In genomic region chr15:52256930-52257733, GRCh38 we compare ENCODE assay signal across 10 cellular contexts. TPM values are rescaled to one million over a fixed set of nuclear protein-coding genes. Genes with fewer than 3 reads are reported as not detected.
DNase-seq lines count a peak whose midpoint lies in the region; ATAC-seq and TF ChIP-seq lines count a peak whose summit lies in the region.
"Had no signal": no experiment of that assay in that cellular context is flagged by ENCODE, and none has a peak within 500 bp of the region (broad histone marks: within the 10 kb centered on the region; RNA-seq: fewer than 3 reads in every experiment).

No MANE protein-coding gene starts in this region.

- no peak for ATAC-seq in HG02623 (IDR thresholded peaks at IDR 0.05; ENCODE audit: unreplicated experiment)

- H3F3A ChIP-seq in smooth muscle cell (ENCODE audit: low read depth), result no peaks in the 10 kb centered on the region

- no peaks in the 10 kb centered on the region for H4K20me1 ChIP-seq in OCI-LY3 (ENCODE audit: insufficient read depth, low read length)
- H4K20me1 ChIP-seq in smooth muscle cell (ENCODE audit: low read depth), result no peaks in the 10 kb centered on the region

- peak; percentile 71 for DNase-seq in NCI-H82 (lab: John Stamatoyannopoulos, UW)
- no peak for DNase-seq in NCI-H82 treated with DMSO at 0.1 percent for 48 hours (lab: John Stamatoyannopoulos, UW; ENCODE audit: unreplicated experiment)
- DNase-seq in epithelial cell of prostate (ENCODE audit: low read depth, low spot score), result no peak
- no peak for DNase-seq in smooth muscle cell (lab: John Stamatoyannopoulos, UW; ENCODE audit: unreplicated experiment)
- no peak for DNase-seq in NCI-H1417 treated with DMSO at 0.1 percent for 48 hours (lab: John Stamatoyannopoulos, UW)
- DNase-seq in Peyer's patch, result no peak
- DNase-seq: GOT3 had no signal

- H3K4me2 ChIP-seq in OCI-LY3 (ENCODE audit: low read length), result peak overlapping the region; percentile 64
- H3K4me2 ChIP-seq in smooth muscle cell, result peak overlapping the region; percentile 80

- H3K27ac ChIP-seq in OCI-LY3 (ENCODE audit: low read length), result peak overlapping the region; percentile 66
- H3K27ac ChIP-seq in epithelial cell of prostate, result peak overlapping the region; percentile 5
- H3K27ac ChIP-seq in smooth muscle cell (ENCODE audit: low read depth), result no peak overlapping the region
- no peak overlapping the region for H3K27ac ChIP-seq in Peyer's patch
- H3K27ac ChIP-seq: adrenal gland had no signal

- peak overlapping the region; percentile 61 for H3K9ac ChIP-seq in OCI-LY3 (ENCODE audit: low read length)
- no peak overlapping the region for H3K9ac ChIP-seq in smooth muscle cell (ENCODE audit: low read depth)

- H3K9me3 ChIP-seq in OCI-LY3 (ENCODE audit: insufficient read depth, low read length) (no peaks in the 10 kb centered on the region), smooth muscle cell (replicated peaks; ENCODE audit: low read depth) (no peaks in the 10 kb centered on the region), Peyer's patch (no peaks in the 10 kb centered on the region)
- H3K9me3 ChIP-seq: adrenal gland had no signal

- TF ChIP-seq CTCF in OCI-LY3 (IDR thresholded peaks at IDR 0.05; ENCODE audit: low read depth, low read length) (no peak), smooth muscle cell (IDR thresholded peaks at IDR 0.05; ENCODE audit: borderline replicate concordance, insufficient read depth, poor library complexity, severe bottlenecking) (no peak), Peyer's patch (IDR thresholded peaks at IDR 0.05) (no peak)

- H3K79me2 ChIP-seq in OCI-LY3 (ENCODE audit: low read length), result no peaks in the 10 kb centered on the region
- H3K79me2 ChIP-seq in smooth muscle cell (ENCODE audit: low read depth), result no peaks in the 10 kb centered on the region

- TF ChIP-seq POLR2A in Peyer's patch (IDR thresholded peaks at IDR 0.05), result no peak

- H2AFZ ChIP-seq in OCI-LY3 (ENCODE audit: low read depth, low read length), result peak overlapping the region; percentile 67
- no peak overlapping the region for H2AFZ ChIP-seq in smooth muscle cell (ENCODE audit: low read depth)

- H3K27me3 ChIP-seq in OCI-LY3 (ENCODE audit: low read depth, low read length), result no peaks in the 10 kb centered on the region
- H3K27me3 ChIP-seq in smooth muscle cell (ENCODE audit: low read depth), result no peaks in the 10 kb centered on the region
- H3K27me3 ChIP-seq in Peyer's patch, result no peaks in the 10 kb centered on the region
- H3K27me3 ChIP-seq: adrenal gland had no signal

- H3K36me3 ChIP-seq in OCI-LY3 (replicated peaks; ENCODE audit: low read depth, low read length) (no peaks in the 10 kb centered on the region), smooth muscle cell (ENCODE audit: low read depth) (no peaks in the 10 kb centered on the region), Peyer's patch (no peaks in the 10 kb centered on the region)
- H3K36me3 ChIP-seq: adrenal gland had no signal

- H3K4me3 ChIP-seq in OCI-LY3 (ENCODE audit: low read length) (peak overlapping the region; percentile 47), smooth muscle cell (no peak overlapping the region), Peyer's patch (no peak overlapping the region)
- H3K4me3 ChIP-seq: adrenal gland had no signal

- WGBS in smooth muscle cell (ENCODE audit: low lambda C conversion rate), result 84% methylated on average over 10 of the region's 10 CpGs

- H3K4me1 ChIP-seq in OCI-LY3 (ENCODE audit: low read length) (peaks cover 86% of the 10 kb centered on the region), smooth muscle cell (ENCODE audit: low read depth) (peaks cover 30% of the 10 kb centered on the region), Peyer's patch (peaks cover 0 to 6% (median 0%) of the 10 kb centered on the region in 4 donors)
- H3K4me1 ChIP-seq: adrenal gland had no signal

RNA-seq across cellular contexts. Expression of gene MYO5C, which starts 38.5 kb away (rescaled TPM):
- 1.5 TPM in 2 replicates for total RNA-seq in smooth muscle cell
- 0.26 and 0.69 TPM in 2 replicates for polyA plus RNA-seq in smooth muscle cell
- total RNA-seq in Peyer's patch, result 10 to 100 TPM; 29.1 to 60.2 (median 45.4) TPM

Comparison
In these comparisons a context has a peak if more than half of its experiments do, and no peak if none do; other contexts are left out.
1. H3K27ac ChIP-seq: peak in OCI-LY3 (single experiment) and epithelial cell of prostate (single experiment); none in smooth muscle cell (single experiment) and Peyer's patch (0 of 4).
2. RNA of gene MYO5C, which starts 38.5 kb away (total RNA-seq): 29.1 to 60.2 TPM in Peyer's patch; 1.5 TPM in smooth muscle cell; every median in the first group is over 10 times any median in the second.